In the genomic region with DNA sequence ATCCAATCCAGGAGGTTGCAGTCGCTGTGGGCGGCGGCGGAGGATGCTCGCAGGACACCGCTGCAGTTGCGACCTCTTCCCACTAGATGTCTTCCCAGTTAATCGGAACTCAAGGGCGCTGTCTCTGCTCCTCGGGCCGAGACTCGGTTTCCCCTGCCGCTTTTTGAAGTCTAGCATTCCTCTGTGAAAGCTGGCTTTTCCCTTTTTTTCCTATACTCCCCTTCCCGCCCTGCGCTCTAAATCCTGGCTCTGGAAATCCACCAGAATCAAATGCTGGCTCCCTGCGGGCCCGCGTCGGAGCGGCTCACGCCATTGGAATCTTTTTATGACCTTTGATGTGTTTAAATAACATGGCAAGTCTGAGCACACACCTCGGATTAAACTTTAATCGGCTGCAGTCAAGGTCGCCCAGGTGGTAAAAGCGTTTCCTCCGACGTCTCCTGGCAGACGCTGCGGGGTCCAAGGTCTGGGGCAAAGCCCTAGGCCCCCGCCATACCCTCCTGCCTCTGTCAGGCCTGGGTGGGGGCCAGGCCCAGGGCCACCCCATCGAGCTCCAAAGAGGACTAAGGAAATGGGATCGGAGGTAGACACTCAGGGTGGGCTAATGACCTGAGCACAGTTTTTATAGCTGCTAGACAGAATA, we compare ENCODE assay signal across 8 cellular contexts. TPM values are rescaled to one million over a fixed set of nuclear protein-coding genes. Genes with fewer than 3 reads are reported as not detected.
DNase-seq lines count a peak whose midpoint lies in the region; ATAC-seq and TF ChIP-seq lines count a peak whose summit lies in the region.

No MANE protein-coding gene starts in this region.

- no peak for ATAC-seq in GM19467 (IDR thresholded peaks at IDR 0.05; ENCODE audit: unreplicated experiment)

- peak; percentile 39 for DNase-seq in DMS 273 (lab: John Stamatoyannopoulos, UW; ENCODE audit: unreplicated experiment)
- no peak for DNase-seq in DMS 273 treated with DMSO at 0.1 percent for 48 hours (lab: John Stamatoyannopoulos, UW)
- peak; percentile 53 for DNase-seq in NCI-H460 (ENCODE audit: extremely low read depth, low read depth)
- peak; percentile 47 to 52 for DNase-seq in cardiac muscle cell (ENCODE audit: low read depth in 1 of 2, low spot score in 1 of 2)
- DNase-seq in prostate gland (ENCODE audit: low spot score), result peak; percentile 64
- DNase-seq in GM19240 (ENCODE audit: insufficient read length, low spot score), result no peak

- WGBS in prostate gland, result 10% methylated on average over 32 of the region's 32 CpGs

- peak overlapping the region; percentile 47 for H3K4me3 Mint-ChIP-seq in activated naive CD4-positive, alpha-beta T cell treated with anti-CD3 and anti-CD28 coated beads, Interleukin-2, amount 50 U/mL, for 24 hours

- TF ChIP-seq POLR2A in prostate gland (IDR thresholded peaks at IDR 0.05), result no peak

- no peaks in the 10 kb centered on the region for H3K9me3 ChIP-seq in cardiac muscle cell (ENCODE audit: low read depth)
- H3K9me3 ChIP-seq in prostate gland, result no peaks in the 10 kb centered on the region

- H3K27ac Mint-ChIP-seq in activated naive CD4-positive, alpha-beta T cell treated with anti-CD3 and anti-CD28 coated beads, Interleukin-2, amount 50 U/mL, for 24 hours, result no peak overlapping the region

- H3K4me3 ChIP-seq in cardiac muscle cell (no peak overlapping the region), prostate gland (peak overlapping the region; percentile 11 to 26)

- H3K27me3 ChIP-seq in cardiac muscle cell (peaks cover 100% of the 10 kb centered on the region), prostate gland (replicated peaks; ENCODE audit: insufficient read depth) (no peaks in the 10 kb centered on the region)

- TF ChIP-seq CTCF in cardiac muscle cell (IDR thresholded peaks at IDR 0.05; ENCODE audit: low read depth, low read length), result peak; percentile 85
- TF ChIP-seq CTCF in prostate gland (IDR thresholded peaks at IDR 0.05), result peak; percentile 51 to 85 (median 73)

- intact Hi-C loops in prostate gland (cut with DNase I), result loop anchor here (2.0 to 5.0 kb wide), 3 partner anchors 367 to 562 kb away; partner anchors contain the start of gene HIBADH

- H3K9me3 Mint-ChIP-seq in activated naive CD4-positive, alpha-beta T cell treated with anti-CD3 and anti-CD28 coated beads, Interleukin-2, amount 50 U/mL, for 24 hours, result no peaks in the 10 kb centered on the region

- H3K36me3 ChIP-seq in cardiac muscle cell (no peaks in the 10 kb centered on the region), prostate gland (no peaks in the 10 kb centered on the region)

- H3K36me3 Mint-ChIP-seq in activated naive CD4-positive, alpha-beta T cell treated with anti-CD3 and anti-CD28 coated beads, Interleukin-2, amount 50 U/mL, for 24 hours, result no peaks in the 10 kb centered on the region

- peaks cover 69% of the 10 kb centered on the region for H3K27me3 Mint-ChIP-seq in activated naive CD4-positive, alpha-beta T cell treated with anti-CD3 and anti-CD28 coated beads, Interleukin-2, amount 50 U/mL, for 24 hours

- H3K27ac ChIP-seq in cardiac muscle cell (no peak overlapping the region), prostate gland (peak overlapping the region; percentile 34 to 96)

- H3K4me1 ChIP-seq in cardiac muscle cell (ENCODE audit: low read depth) (peaks cover 4% of the 10 kb centered on the region), prostate gland (replicated peaks) (peaks cover 8% of the 10 kb centered on the region)

- peaks cover 20% of the 10 kb centered on the region for H3K4me1 Mint-ChIP-seq in activated naive CD4-positive, alpha-beta T cell treated with anti-CD3 and anti-CD28 coated beads, Interleukin-2, amount 50 U/mL, for 24 hours

RNA-seq across cellular contexts. Expression of gene HOXA13, which starts 10.7 kb away (rescaled TPM):
- 1.9 and 2.7 TPM in 2 replicates for total RNA-seq in NCI-H460 (2014; rRNA removed; shearing (Covaris generic))
- polyA plus RNA-seq in NCI-H460 (2014; cell fraction: nucleus; rRNA removed), result 0.78 and 1.2 TPM in 2 replicates
- not detected in 2 replicates for total RNA-seq in cardiac muscle cell
- not detected in 2 replicates for polyA plus RNA-seq in cardiac muscle cell
- 10 to 100 TPM; 19.1 to 50.4 TPM for total RNA-seq in prostate gland

RNA-seq across cellular contexts. Expression of gene HOXA11, which starts 25.5 kb away (rescaled TPM):
- 6.7 and 7.1 TPM in 2 replicates for total RNA-seq in NCI-H460 (2014; rRNA removed; shearing (Covaris generic))
- polyA plus RNA-seq in NCI-H460 (2014; cell fraction: nucleus; rRNA removed), result 2.4 and 2.5 TPM in 2 replicates
- total RNA-seq in cardiac muscle cell (not detected in 2 replicates), prostate gland (1 to 10 TPM; 8.5 to 9.8 TPM)
- polyA plus RNA-seq in cardiac muscle cell, result not detected in 2 replicates

RNA-seq across cellular contexts. Expression of gene EVX1, which starts 32.0 kb away (rescaled TPM):
- 0.12 TPM in 1 of 2 replicates, not detected in the other for total RNA-seq in NCI-H460 (2014; rRNA removed; shearing (Covaris generic))
- not detected in 2 replicates for polyA plus RNA-seq in NCI-H460 (2014; cell fraction: nucleus; rRNA removed)
- not detected in 2 replicates for total RNA-seq in cardiac muscle cell
- polyA plus RNA-seq in cardiac muscle cell, result not detected in 2 replicates
- 1 to 10 TPM; 5.1 to 5.9 TPM for total RNA-seq in prostate gland

RNA-seq across cellular contexts. Expression of gene HOXA10, which starts 36.4 kb away (rescaled TPM):
- 9.8 and 11.9 TPM in 2 replicates for total RNA-seq in NCI-H460 (2014; rRNA removed; shearing (Covaris generic))
- 5.8 and 14.1 TPM in 2 replicates for polyA plus RNA-seq in NCI-H460 (2014; cell fraction: nucleus; rRNA removed)
- total RNA-seq in cardiac muscle cell (not detected in 2 replicates), prostate gland (10 to 100 TPM; 25.8 to 65.6 TPM)
- not detected in 2 replicates for polyA plus RNA-seq in cardiac muscle cell

RNA-seq across cellular contexts. Expression of gene HOXA9, which starts 45.2 kb away (rescaled TPM):
- 5.1 and 7.8 TPM in 2 replicates for total RNA-seq in NCI-H460 (2014; rRNA removed; shearing (Covaris generic))
- 52.5 and 56.3 TPM in 2 replicates for polyA plus RNA-seq in NCI-H460 (2014; cell fraction: nucleus; rRNA removed)
- total RNA-seq in cardiac muscle cell (not detected in 2 replicates), prostate gland (10 to 100 TPM; 14.7 to 57.0 TPM)
- polyA plus RNA-seq in cardiac muscle cell, result not detected in 2 replicates

Comparison
In these comparisons a context has a peak if more than half of its experiments do, and no peak if none do; other contexts are left out.
1. DNase-seq: peak in DMS 273 (single experiment), NCI-H460 (single experiment), cardiac muscle cell (2 of 2) and prostate gland (single experiment); none in DMS 273 treated with DMSO at 0.1 percent for 48 hours (single experiment) and GM19240 (single experiment).